Comparison of ENCODE assay signal across 8 cellular contexts in genomic region chr1:156465747-156466365, GRCh38. TPM values are rescaled to one million over a fixed set of nuclear protein-coding genes. Genes with fewer than 3 reads are reported as not detected.
A peak's percentile ranks its signal among the peaks of the same experiment; 100 is the strongest.
DNase-seq lines count a peak whose midpoint lies in the region; ATAC-seq and TF ChIP-seq lines count a peak whose summit lies in the region.

No MANE protein-coding gene starts in this region.

- no peaks in the 10 kb centered on the region for H3K4me1 ChIP-seq in OCI-LY3 (ENCODE audit: low read length)
- H3K4me1 ChIP-seq in skeletal muscle tissue (ENCODE audit: control insufficient read depth in 3 of 3, insufficient read depth in 3 of 3, low read length in 3 of 3), result peaks cover 37 to 60% (median 57%) of the 10 kb centered on the region in 3 donors

- H3K9me3 Mint-ChIP-seq in T-helper 2 cell treated with Interferon-gamma antibody and Interleukin-4, amounts not matched to agents 5 μg/mL and 100 μg/mL, for 36 hours, result no peaks in the 10 kb centered on the region

- H3K4me2 ChIP-seq in OCI-LY3 (ENCODE audit: low read length), result no peak overlapping the region

- no peak overlapping the region for H2AFZ ChIP-seq in OCI-LY3 (ENCODE audit: low read depth, low read length)

- H4K20me1 ChIP-seq in OCI-LY3 (ENCODE audit: insufficient read depth, low read length), result no peaks in the 10 kb centered on the region

- H3K79me2 ChIP-seq in OCI-LY3 (ENCODE audit: low read length), result no peaks in the 10 kb centered on the region

- peaks cover 23% of the 10 kb centered on the region for H3K36me3 Mint-ChIP-seq in T-helper 2 cell treated with Interferon-gamma antibody and Interleukin-4, amounts not matched to agents 5 μg/mL and 100 μg/mL, for 36 hours (ENCODE audit: low read depth)

- TF ChIP-seq CTCF in OCI-LY3 (IDR thresholded peaks at IDR 0.05; ENCODE audit: low read depth, low read length), result peak; percentile 46

- H3K27ac ChIP-seq in OCI-LY3 (ENCODE audit: low read length) (no peak overlapping the region), skeletal muscle tissue (ENCODE audit: low read depth, low read length) (peak overlapping the region; percentile 56)

- TF ChIP-seq POLR2A in erythroblast (IDR thresholded peaks at IDR 0.05; ENCODE audit: low read length), result no peak

- no peak overlapping the region for H3K4me3 Mint-ChIP-seq in T-helper 2 cell treated with Interferon-gamma antibody and Interleukin-4, amounts not matched to agents 5 μg/mL and 100 μg/mL, for 36 hours

- H3K27me3 ChIP-seq in OCI-LY3 (ENCODE audit: low read depth, low read length) (no peaks in the 10 kb centered on the region), skeletal muscle tissue (ENCODE audit: control insufficient read depth in 3 of 3, insufficient read depth in 3 of 3, low read length in 3 of 3) (no peaks in the 10 kb centered on the region)

- no peaks in the 10 kb centered on the region for H3K9me3 ChIP-seq in OCI-LY3 (ENCODE audit: insufficient read depth, low read length)
- H3K9me3 ChIP-seq in skeletal muscle tissue (ENCODE audit: control insufficient read depth in 3 of 3, low read length in 3 of 3), result no peaks in the 10 kb centered on the region

- peaks cover 42% of the 10 kb centered on the region for H3K36me3 ChIP-seq in OCI-LY3 (replicated peaks; ENCODE audit: low read depth, low read length)
- peaks cover 42 to 47% (median 46%) of the 10 kb centered on the region in 3 donors for H3K36me3 ChIP-seq in skeletal muscle tissue (ENCODE audit: control insufficient read depth in 3 of 3, insufficient read depth in 3 of 3, low read length in 3 of 3)

- DNase-seq in NCI-H2196 (lab: John Stamatoyannopoulos, UW; ENCODE audit: unreplicated experiment) (peak; percentile 15), NCI-H2196 treated with DMSO at 0.1 percent for 48 hours (lab: John Stamatoyannopoulos, UW; ENCODE audit: unreplicated experiment) (no peak), erythroblast (lab: John Stamatoyannopoulos, UW) (peak; percentile 16 to 22), foreskin melanocyte (no peak)
- no peak for DNase-seq in T-helper 2 cell treated with Interferon-gamma antibody and Interleukin-4, amounts not matched to agents 5 μg/mL and 100 μg/mL, for 36 hours (ENCODE audit: low spot score)

- H3K27ac Mint-ChIP-seq in T-helper 2 cell treated with Interferon-gamma antibody and Interleukin-4, amounts not matched to agents 5 μg/mL and 100 μg/mL, for 36 hours, result no peak overlapping the region

- H3K4me3 ChIP-seq in OCI-LY3 (ENCODE audit: low read length) (no peak overlapping the region), skeletal muscle tissue (ENCODE audit: low read length in 3 of 3) (no peak overlapping the region)

- peaks cover 3% of the 10 kb centered on the region for H3K4me1 Mint-ChIP-seq in T-helper 2 cell treated with Interferon-gamma antibody and Interleukin-4, amounts not matched to agents 5 μg/mL and 100 μg/mL, for 36 hours (ENCODE audit: low read depth)

- no peak for ATAC-seq in GM21528 (IDR thresholded peaks at IDR 0.05; ENCODE audit: low FRiP score, unreplicated experiment)

- no peak overlapping the region for H3K9ac ChIP-seq in OCI-LY3 (ENCODE audit: low read length)
- peak overlapping the region in 2 of 3 donors; percentile 50 to 68 for H3K9ac ChIP-seq in skeletal muscle tissue (ENCODE audit: low read depth in 1 of 3, low read length in 3 of 3)

- H3K27me3 Mint-ChIP-seq in T-helper 2 cell treated with Interferon-gamma antibody and Interleukin-4, amounts not matched to agents 5 μg/mL and 100 μg/mL, for 36 hours (ENCODE audit: low read depth), result no peaks in the 10 kb centered on the region

RNA-seq across cellular contexts. Expression of gene MEF2D, which starts 34.7 kb away (rescaled TPM):
- 7.8 TPM for total RNA-seq in skeletal muscle tissue

Comparison
In these comparisons a context has a peak if more than half of its experiments do, and no peak if none do; other contexts are left out.
1. DNase-seq: peak in NCI-H2196 (single experiment) and erythroblast (2 of 2); none in NCI-H2196 treated with DMSO at 0.1 percent for 48 hours (single experiment), foreskin melanocyte (single experiment) and T-helper 2 cell treated with Interferon-gamma antibody and Interleukin-4, amounts not matched to agents 5 μg/mL and 100 μg/mL, for 36 hours (single experiment).